Comparison of ENCODE assay signal across 15 cellular contexts in the genomic region with DNA sequence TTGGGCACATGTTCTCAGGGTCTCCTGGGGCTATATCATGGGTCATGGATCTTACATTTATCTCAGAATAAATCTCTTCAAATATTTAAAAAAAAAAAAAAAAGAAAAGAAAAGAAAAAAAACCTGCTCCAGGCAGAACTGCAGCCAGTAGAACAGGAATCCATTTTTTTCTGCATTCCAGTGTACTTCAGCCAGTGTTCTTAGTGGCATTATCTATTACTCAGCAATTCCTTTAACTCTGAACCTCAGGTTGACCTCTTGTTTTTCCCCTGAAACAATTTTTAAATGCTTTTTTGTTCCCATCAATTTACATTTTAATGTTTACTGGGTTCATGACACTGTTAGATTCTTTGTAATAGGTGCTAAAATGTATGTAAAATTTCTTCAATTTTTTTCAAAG.
"Had no signal": no experiment of that assay in that cellular context is flagged by ENCODE, and none has a peak within 500 bp of the region (broad histone marks: within the 10 kb centered on the region; RNA-seq: fewer than 3 reads in every experiment).

No MANE protein-coding gene starts in this region.

- H3K27ac Mint-ChIP-seq: activated T-helper 1 cell treated with anti-CD3 and anti-CD28 coated beads, Interleukin-12 subunit alpha, Interleukin-12 subunit beta, Interleukin-2, Interleukin-4 antibody, amounts not matched to agents 30 ng/mL and 10 ng/mL and 1 ng/mL, durations not matched to agents 14 hours and 24 hours and 36 hours; naive thymus-derived CD4-positive, alpha-beta T cell; stimulated activated memory B cell treated with anti-CD40 and anti-IgM and Interleukin-4, amounts not matched to agents 10 μg/mL and 1 μg/mL and 100 μg/mL, for 72 hours had no signal

- ATAC-seq: activated CD4-positive, CD25-positive, alpha-beta regulatory T cell treated with anti-CD3 and anti-CD28 coated beads, Interleukin-2, amount 50 U/mL, for 24 hours; naive thymus-derived CD4-positive, alpha-beta T cell; stimulated activated memory B cell treated with anti-CD40 and anti-IgM and Interleukin-4, amounts not matched to agents 10 μg/mL and 1 μg/mL and 100 μg/mL, for 72 hours had no signal

- H3K9me3 ChIP-seq: esophagus squamous epithelium, ovary, uterus had no signal

- H3K4me1 ChIP-seq: uterus had no signal

- H3K36me3 ChIP-seq: esophagus squamous epithelium, ovary, uterus had no signal

- H3K4me1 Mint-ChIP-seq: naive thymus-derived CD4-positive, alpha-beta T cell; stimulated activated memory B cell treated with anti-CD40 and anti-IgM and Interleukin-4, amounts not matched to agents 10 μg/mL and 1 μg/mL and 100 μg/mL, for 72 hours had no signal

- DNase-seq: activated naive CD4-positive, alpha-beta T cell; caudate nucleus; effector CD4-positive, alpha-beta T cell; esophagus squamous epithelium; head of caudate nucleus; left colon; naive thymus-derived CD4-positive, alpha-beta T cell; ovary; stimulated activated CD4-positive, alpha-beta T cell treated with anti-CD3 and anti-CD28 coated beads, Interleukin-2, amount 100 ng/mL, for 48 hours; uterus had no signal

- H3K4me3 Mint-ChIP-seq: activated T-helper 1 cell treated with anti-CD3 and anti-CD28 coated beads, Interleukin-12 subunit alpha, Interleukin-12 subunit beta, Interleukin-2, Interleukin-4 antibody, amounts not matched to agents 30 ng/mL and 10 ng/mL and 1 ng/mL, durations not matched to agents 14 hours and 24 hours and 36 hours; naive thymus-derived CD4-positive, alpha-beta T cell; stimulated activated memory B cell treated with anti-CD40 and anti-IgM and Interleukin-4, amounts not matched to agents 10 μg/mL and 1 μg/mL and 100 μg/mL, for 72 hours had no signal

- H3K9me3 Mint-ChIP-seq: activated T-helper 1 cell treated with anti-CD3 and anti-CD28 coated beads, Interleukin-12 subunit alpha, Interleukin-12 subunit beta, Interleukin-2, Interleukin-4 antibody, amounts not matched to agents 30 ng/mL and 10 ng/mL and 1 ng/mL, durations not matched to agents 14 hours and 24 hours and 36 hours; stimulated activated memory B cell treated with anti-CD40 and anti-IgM and Interleukin-4, amounts not matched to agents 10 μg/mL and 1 μg/mL and 100 μg/mL, for 72 hours had no signal

- H3K36me3 Mint-ChIP-seq: naive thymus-derived CD4-positive, alpha-beta T cell; stimulated activated memory B cell treated with anti-CD40 and anti-IgM and Interleukin-4, amounts not matched to agents 10 μg/mL and 1 μg/mL and 100 μg/mL, for 72 hours had no signal

- H3K27ac ChIP-seq: coronary artery, esophagus squamous epithelium, ovary, uterus had no signal

- H3K4me3 ChIP-seq: coronary artery, esophagus squamous epithelium, lung, ovary, uterus had no signal

- H3K27me3 ChIP-seq: esophagus squamous epithelium, ovary, uterus had no signal
